10 cellular contexts compared by ENCODE assay signal in the genomic region with DNA sequence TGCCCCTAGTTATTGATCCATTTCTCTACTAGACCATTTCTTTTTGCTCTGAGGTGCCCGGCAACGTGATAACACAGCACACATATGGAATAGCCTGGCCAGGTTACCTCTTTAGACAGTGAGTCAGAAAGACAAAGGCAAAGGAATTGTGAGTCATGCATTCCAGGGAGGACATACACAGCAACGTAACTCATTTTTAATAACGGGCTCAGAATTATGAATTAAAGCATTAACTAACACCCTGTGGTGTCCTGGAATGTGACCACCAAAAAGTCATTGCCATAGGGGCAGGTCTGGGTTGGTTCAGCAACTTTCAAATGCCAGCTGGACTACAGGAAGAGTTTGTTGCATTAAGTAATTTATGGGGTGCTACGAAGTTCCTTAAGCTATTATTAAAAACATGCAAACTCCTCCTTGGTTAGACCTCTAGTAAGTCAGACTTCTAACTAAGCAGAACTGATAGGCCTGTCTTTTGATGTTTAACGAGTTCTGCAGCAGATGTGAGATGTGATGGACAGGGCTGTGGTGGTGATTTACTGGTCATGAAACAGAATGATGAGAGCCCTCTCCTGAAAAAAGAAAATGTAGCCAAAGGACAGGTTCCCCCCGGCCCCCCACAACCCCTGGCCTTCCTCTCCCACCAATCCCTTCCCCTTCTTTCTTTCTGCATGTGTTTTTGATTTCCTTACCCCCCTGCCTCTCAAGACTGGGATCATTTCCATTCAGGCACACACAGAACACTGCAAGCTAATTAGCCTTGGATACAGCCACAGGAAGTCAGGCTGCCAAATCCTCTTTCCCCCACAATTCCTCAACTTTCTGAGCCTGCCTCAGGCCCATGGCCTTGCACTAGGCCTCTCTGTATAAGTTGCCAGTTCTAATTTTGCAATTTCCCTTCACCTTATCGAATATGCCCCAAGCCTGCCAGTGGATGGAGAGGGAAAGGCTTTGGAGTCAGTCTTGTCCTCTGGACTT.
DNase-seq lines count a peak whose midpoint lies in the region; TF ChIP-seq lines count a peak whose summit lies in the region.
"Had no signal": no experiment of that assay in that cellular context is flagged by ENCODE, and none has a peak within 500 bp of the region (broad histone marks: within the 10 kb centered on the region; RNA-seq: fewer than 3 reads in every experiment).

No MANE protein-coding gene starts in this region.

- H3K4me3 Mint-ChIP-seq in nephron (no peak overlapping the region), osteocyte (ENCODE audit: unreplicated experiment) (no peak overlapping the region)
- no peak overlapping the region for H3K4me3 Mint-ChIP-seq in activated T-helper 1 cell treated with anti-CD3 and anti-CD28 coated beads, Interleukin-12 subunit alpha, Interleukin-12 subunit beta, Interleukin-2, Interleukin-4 antibody, amounts not matched to agents 30 ng/mL and 10 ng/mL and 1 ng/mL, durations not matched to agents 14 hours and 24 hours and 36 hours
- H3K4me3 Mint-ChIP-seq: activated T-cell treated with anti-CD3 and anti-CD28 coated beads, Interleukin-2, amount 50 U/mL, for 4 hours had no signal

- H3K27ac Mint-ChIP-seq in nephron = peak overlapping the region; percentile 63 to 78 (median 64)
- H3K27ac Mint-ChIP-seq in activated T-helper 1 cell treated with anti-CD3 and anti-CD28 coated beads, Interleukin-12 subunit alpha, Interleukin-12 subunit beta, Interleukin-2, Interleukin-4 antibody, amounts not matched to agents 30 ng/mL and 10 ng/mL and 1 ng/mL, durations not matched to agents 14 hours and 24 hours and 36 hours = no peak overlapping the region
- H3K27ac Mint-ChIP-seq in osteocyte (ENCODE audit: unreplicated experiment) = no peak overlapping the region
- H3K27ac Mint-ChIP-seq: naive B cell had no signal

- intact Hi-C loops in activated T-helper 1 cell treated with anti-CD3 and anti-CD28 coated beads, Interleukin-12 subunit alpha, Interleukin-12 subunit beta, Interleukin-2, Interleukin-4 antibody, amounts not matched to agents 30 ng/mL and 10 ng/mL and 1 ng/mL, durations not matched to agents 14 hours and 24 hours and 36 hours (cut with micrococcal nuclease) = loop anchor here (10.0 kb wide), 2 partner anchors 135 to 395 kb away; a partner anchor contains a TSS

- DNase-seq in COR-L47 (lab: John Stamatoyannopoulos, UW) (peak; percentile 5), NCI-H460 (ENCODE audit: extremely low read depth, low read depth) (peak; percentile 8), dermis blood vessel endothelial cell (peak; percentile 89), osteocyte (ENCODE audit: extremely low spot score, unreplicated experiment) (no peak), GM19238 (ENCODE audit: insufficient read length, low spot score) (no peak), DMS79 treated with DMSO at 0.1 percent for 48 hours (lab: John Stamatoyannopoulos, UW) (no peak)
- no peak for DNase-seq in activated T-helper 1 cell treated with anti-CD3 and anti-CD28 coated beads, Interleukin-12 subunit alpha, Interleukin-12 subunit beta, Interleukin-2, Interleukin-4 antibody, amounts not matched to agents 30 ng/mL and 10 ng/mL and 1 ng/mL, durations not matched to agents 14 hours and 24 hours and 36 hours (ENCODE audit: low spot score)
- DNase-seq: activated T-cell treated with anti-CD3 and anti-CD28 coated beads, Interleukin-2, amount 50 U/mL, for 4 hours; naive B cell had no signal

- TF ChIP-seq CTCF in nephron (IDR thresholded peaks at IDR 0.05; ENCODE audit: unreplicated experiment in 3 of 3) = no peak
- TF ChIP-seq CTCF in osteocyte (IDR thresholded peaks at IDR 0.05) = no peak

- H3K36me3 Mint-ChIP-seq in nephron (ENCODE audit: low read depth) = no peaks in the 10 kb centered on the region
- H3K36me3 Mint-ChIP-seq in activated T-helper 1 cell treated with anti-CD3 and anti-CD28 coated beads, Interleukin-12 subunit alpha, Interleukin-12 subunit beta, Interleukin-2, Interleukin-4 antibody, amounts not matched to agents 30 ng/mL and 10 ng/mL and 1 ng/mL, durations not matched to agents 14 hours and 24 hours and 36 hours (ENCODE audit: low read depth) = no peaks in the 10 kb centered on the region
- no peaks in the 10 kb centered on the region for H3K36me3 Mint-ChIP-seq in osteocyte (ENCODE audit: unreplicated experiment)
- H3K36me3 Mint-ChIP-seq: naive B cell had no signal

- H3K4me1 Mint-ChIP-seq in nephron = peaks cover 32% of the 10 kb centered on the region
- no peaks in the 10 kb centered on the region for H3K4me1 Mint-ChIP-seq in activated T-helper 1 cell treated with anti-CD3 and anti-CD28 coated beads, Interleukin-12 subunit alpha, Interleukin-12 subunit beta, Interleukin-2, Interleukin-4 antibody, amounts not matched to agents 30 ng/mL and 10 ng/mL and 1 ng/mL, durations not matched to agents 14 hours and 24 hours and 36 hours (ENCODE audit: low read depth)
- H3K4me1 Mint-ChIP-seq in osteocyte (ENCODE audit: unreplicated experiment) = peaks cover 18% of the 10 kb centered on the region
- H3K4me1 Mint-ChIP-seq: naive B cell had no signal

- no peaks in the 10 kb centered on the region for H3K9me3 Mint-ChIP-seq in nephron
- no peaks in the 10 kb centered on the region for H3K9me3 Mint-ChIP-seq in activated T-helper 1 cell treated with anti-CD3 and anti-CD28 coated beads, Interleukin-12 subunit alpha, Interleukin-12 subunit beta, Interleukin-2, Interleukin-4 antibody, amounts not matched to agents 30 ng/mL and 10 ng/mL and 1 ng/mL, durations not matched to agents 14 hours and 24 hours and 36 hours
- H3K9me3 Mint-ChIP-seq in osteocyte (ENCODE audit: unreplicated experiment) = no peaks in the 10 kb centered on the region
- H3K9me3 Mint-ChIP-seq: activated T-cell treated with anti-CD3 and anti-CD28 coated beads, Interleukin-2, amount 50 U/mL, for 4 hours had no signal

- H3K27me3 Mint-ChIP-seq in nephron (ENCODE audit: low read depth) (no peaks in the 10 kb centered on the region), osteocyte (ENCODE audit: unreplicated experiment) (peaks cover 16% of the 10 kb centered on the region)
- H3K27me3 Mint-ChIP-seq in activated T-helper 1 cell treated with anti-CD3 and anti-CD28 coated beads, Interleukin-12 subunit alpha, Interleukin-12 subunit beta, Interleukin-2, Interleukin-4 antibody, amounts not matched to agents 30 ng/mL and 10 ng/mL and 1 ng/mL, durations not matched to agents 14 hours and 24 hours and 36 hours (ENCODE audit: insufficient read depth) = peaks cover 12% of the 10 kb centered on the region

Comparison
In these comparisons a context has a peak if more than half of its experiments do, and no peak if none do; other contexts are left out.
1. DNase-seq: peak in COR-L47 (single experiment), NCI-H460 (single experiment) and dermis blood vessel endothelial cell (single experiment); none in activated T-helper 1 cell treated with anti-CD3 and anti-CD28 coated beads, Interleukin-12 subunit alpha, Interleukin-12 subunit beta, Interleukin-2, Interleukin-4 antibody, amounts not matched to agents 30 ng/mL and 10 ng/mL and 1 ng/mL, durations not matched to agents 14 hours and 24 hours and 36 hours (single experiment), osteocyte (single experiment), GM19238 (single experiment) and DMS79 treated with DMSO at 0.1 percent for 48 hours (single experiment).
2. H3K27ac Mint-ChIP-seq: peak in nephron (3 of 3); none in activated T-helper 1 cell treated with anti-CD3 and anti-CD28 coated beads, Interleukin-12 subunit alpha, Interleukin-12 subunit beta, Interleukin-2, Interleukin-4 antibody, amounts not matched to agents 30 ng/mL and 10 ng/mL and 1 ng/mL, durations not matched to agents 14 hours and 24 hours and 36 hours (single experiment) and osteocyte (single experiment).